In genomic region chr1:178726545-178726944, GRCh38 we compare ENCODE assay signal across 9 cellular contexts. TPM values are rescaled to one million over a fixed set of nuclear protein-coding genes. Genes with fewer than 3 reads are reported as not detected.
DNase-seq lines count a peak whose midpoint lies in the region; ATAC-seq, FAIRE-seq and TF ChIP-seq lines count a peak whose summit lies in the region.
"Had no signal": no experiment of that assay in that cellular context is flagged by ENCODE, and none has a peak within 500 bp of the region (broad histone marks: within the 10 kb centered on the region; RNA-seq: fewer than 3 reads in every experiment).

No MANE protein-coding gene starts in this region.

- no peak overlapping the region for H2AFZ ChIP-seq in HepG2 (ENCODE audit: low read length)

- H3K4me1 Mint-ChIP-seq in activated T-cell treated with anti-CD3 and anti-CD28 coated beads, Interleukin-2, amount 50 U/mL, for 72 hours (ENCODE audit: low read depth), result peaks cover 18% of the 10 kb centered on the region
- H3K4me1 Mint-ChIP-seq in activated T-helper 1 cell treated with anti-CD3 and anti-CD28 coated beads, Interleukin-12 subunit alpha, Interleukin-12 subunit beta, Interleukin-2, Interleukin-4 antibody, amounts not matched to agents 30 ng/mL and 10 ng/mL and 1 ng/mL, durations not matched to agents 14 hours and 24 hours and 36 hours (ENCODE audit: low read depth), result peaks cover 10% of the 10 kb centered on the region
- peaks cover 33% of the 10 kb centered on the region for H3K4me1 Mint-ChIP-seq in type B pancreatic cell (ENCODE audit: unreplicated experiment)

- TF ChIP-seq RAD21 in HepG2 (CRISPR knock-in tag; IDR thresholded peaks at IDR 0.05), result no peak

- in situ Hi-C loops in HepG2 (cut with HindIII; ENCODE audit: extremely low pct_ligation_motif_present, low pct_unique_long_range_greater_than_20kb), result loop anchor here (25.0 kb wide), 1 partner anchor 414 kb away; no protein-coding TSS in a partner anchor

- H3K9ac ChIP-seq in HepG2 (ENCODE audit: insufficient read depth, low read depth, low read length), result peak overlapping the region; percentile 96

- no peaks in the 10 kb centered on the region for H3K27me3 ChIP-seq in HepG2 (ENCODE audit: control insufficient read depth in 1 of 2, insufficient read depth in 2 of 2, low read length in 2 of 2)

- TF ChIP-seq POLR2A in HepG2 (IDR thresholded peaks at IDR 0.05; ENCODE audit: insufficient read depth in 1 of 2, low read depth in 2 of 2, low read length in 2 of 2), result no peak

- H3K36me3 ChIP-seq in HepG2 (replicated peaks in 1 of 2; ENCODE audit: control insufficient read depth in 1 of 2, insufficient read depth in 2 of 2, low read length in 2 of 2), result no peaks in the 10 kb centered on the region

- no peak for ATAC-seq in activated T-cell treated with anti-CD3 and anti-CD28 coated beads, Interleukin-2, amount 50 U/mL, for 72 hours (replicated peaks in 1 of 2)
- ATAC-seq in HepG2, result peak; percentile 2; the same call in 2 of the 3 replicates
- ATAC-seq in HG02840 (IDR thresholded peaks at IDR 0.05; ENCODE audit: low FRiP score, unreplicated experiment), result no peak
- ATAC-seq in GM21723 (IDR thresholded peaks at IDR 0.05; ENCODE audit: unreplicated experiment), result no peak

- no peak for TF ChIP-seq CTCF in HepG2 (CRISPR knock-in tag; IDR thresholded peaks at IDR 0.05)
- no peak for TF ChIP-seq CTCF in type B pancreatic cell (conservative IDR thresholded peaks at IDR 0.05)

- 8% methylated on average over 5 of the region's 5 CpGs for WGBS in HepG2 (ENCODE audit: low lambda C conversion rate)

- no peaks in the 10 kb centered on the region for H3K27me3 Mint-ChIP-seq in activated T-cell treated with anti-CD3 and anti-CD28 coated beads, Interleukin-2, amount 50 U/mL, for 72 hours (ENCODE audit: low read depth)
- H3K27me3 Mint-ChIP-seq in activated T-helper 1 cell treated with anti-CD3 and anti-CD28 coated beads, Interleukin-12 subunit alpha, Interleukin-12 subunit beta, Interleukin-2, Interleukin-4 antibody, amounts not matched to agents 30 ng/mL and 10 ng/mL and 1 ng/mL, durations not matched to agents 14 hours and 24 hours and 36 hours (ENCODE audit: insufficient read depth), result peaks cover 31% of the 10 kb centered on the region
- no peaks in the 10 kb centered on the region for H3K27me3 Mint-ChIP-seq in type B pancreatic cell

- no peaks in the 10 kb centered on the region for H4K20me1 ChIP-seq in HepG2 (ENCODE audit: insufficient read depth, low read length)

- CTCF ChIA-PET in HepG2 (lab: Yijun Ruan, JAX; ENCODE audit: low intra/inter-chr PET ratio, low total read pairs), result interaction anchor here (1.7 kb wide), 1 partner anchor 184 kb away, joined by 8 read pairs; no protein-coding TSS in a partner anchor

- H3K79me2 ChIP-seq in HepG2 (ENCODE audit: insufficient read depth, low read length), result peaks cover 44% of the 10 kb centered on the region

- DNase-seq in activated T-cell treated with anti-CD3 and anti-CD28 coated beads, Interleukin-2, amount 50 U/mL, for 72 hours, result no peak
- DNase-seq in activated T-cell treated with anti-CD3 and anti-CD28 coated beads for 4 hours (no peak), HepG2 (ENCODE audit: low spot score) (no peak), type B pancreatic cell (ENCODE audit: extremely low spot score, unreplicated experiment) (no peak), NCI-H2196 treated with DMSO at 0.1 percent for 48 hours (lab: John Stamatoyannopoulos, UW; ENCODE audit: unreplicated experiment) (no peak)
- no peak for DNase-seq in activated T-helper 1 cell treated with anti-CD3 and anti-CD28 coated beads, Interleukin-12 subunit alpha, Interleukin-12 subunit beta, Interleukin-2, Interleukin-4 antibody, amounts not matched to agents 30 ng/mL and 10 ng/mL and 1 ng/mL, durations not matched to agents 14 hours and 24 hours and 36 hours (ENCODE audit: low spot score)

- H3K4me1 ChIP-seq in HepG2 (ENCODE audit: insufficient read depth, low read length), result peaks cover 33% of the 10 kb centered on the region

- H3K27ac ChIP-seq in HepG2 (ENCODE audit: extremely low read length, insufficient read depth, low read length), result peak overlapping the region; percentile 95

- BruUV-seq in HepG2 (replicated peaks; lab: Mats Ljungman, UMichigan), result TSS peak; percentile 61

- H3K4me3 ChIP-seq in HepG2 (replicated peaks in 1 of 3; ENCODE audit: insufficient read depth in 1 of 3, low read depth in 2 of 3, low read length in 3 of 3), result peak overlapping the region; percentile 50 to 95 (median 56); a peak in 5 of 6 replicates

- FAIRE-seq in HepG2 (lab: Jason Lieb, UNC), result no peak
- FAIRE-seq: G401.6 had no signal

- H3K4me3 Mint-ChIP-seq in activated T-cell treated with anti-CD3 and anti-CD28 coated beads, Interleukin-2, amount 50 U/mL, for 72 hours, result peak overlapping the region; percentile 76 to 81
- H3K4me3 Mint-ChIP-seq in activated T-helper 1 cell treated with anti-CD3 and anti-CD28 coated beads, Interleukin-12 subunit alpha, Interleukin-12 subunit beta, Interleukin-2, Interleukin-4 antibody, amounts not matched to agents 30 ng/mL and 10 ng/mL and 1 ng/mL, durations not matched to agents 14 hours and 24 hours and 36 hours, result peak overlapping the region; percentile 84
- peak overlapping the region; percentile 88 for H3K4me3 Mint-ChIP-seq in type B pancreatic cell

- POLR2A ChIA-PET in HepG2 (lab: Yijun Ruan, JAX), result interaction anchor here (0.8 to 3.1 kb wide), 9 partner anchors 13 to 639 kb away, joined by 3 to 26 read pairs (median 6); no protein-coding TSS in a partner anchor

- H3K4me2 ChIP-seq in HepG2 (ENCODE audit: low read depth, low read length), result peak overlapping the region; percentile 79

- H3K27ac Mint-ChIP-seq in activated T-cell treated with anti-CD3 and anti-CD28 coated beads, Interleukin-2, amount 50 U/mL, for 72 hours, result peak overlapping the region; percentile 29
- H3K27ac Mint-ChIP-seq in activated T-helper 1 cell treated with anti-CD3 and anti-CD28 coated beads, Interleukin-12 subunit alpha, Interleukin-12 subunit beta, Interleukin-2, Interleukin-4 antibody, amounts not matched to agents 30 ng/mL and 10 ng/mL and 1 ng/mL, durations not matched to agents 14 hours and 24 hours and 36 hours, result no peak overlapping the region
- peak overlapping the region; percentile 93 for H3K27ac Mint-ChIP-seq in type B pancreatic cell

- H3K36me3 Mint-ChIP-seq in activated T-cell treated with anti-CD3 and anti-CD28 coated beads, Interleukin-2, amount 50 U/mL, for 72 hours (ENCODE audit: insufficient read depth in 2 of 2), result peaks cover 0 to 2% of the 10 kb centered on the region in 2 donors
- no peaks in the 10 kb centered on the region for H3K36me3 Mint-ChIP-seq in activated T-helper 1 cell treated with anti-CD3 and anti-CD28 coated beads, Interleukin-12 subunit alpha, Interleukin-12 subunit beta, Interleukin-2, Interleukin-4 antibody, amounts not matched to agents 30 ng/mL and 10 ng/mL and 1 ng/mL, durations not matched to agents 14 hours and 24 hours and 36 hours (ENCODE audit: low read depth)
- H3K36me3 Mint-ChIP-seq in type B pancreatic cell, result peaks cover 12% of the 10 kb centered on the region

- intact Hi-C loops in activated T-helper 1 cell treated with anti-CD3 and anti-CD28 coated beads, Interleukin-12 subunit alpha, Interleukin-12 subunit beta, Interleukin-2, Interleukin-4 antibody, amounts not matched to agents 30 ng/mL and 10 ng/mL and 1 ng/mL, durations not matched to agents 14 hours and 24 hours and 36 hours (cut with micrococcal nuclease), result loop anchor here (1.0 to 10.0 kb wide), 3 partner anchors 184 to 1228 kb away; partner anchors contain the start of genes CEP350 and FAM20B
- intact Hi-C loops in HepG2 (cut with micrococcal nuclease; ENCODE audit: unreplicated experiment), result loop anchor here (1.0 to 2.0 kb wide), 2 partner anchors 44 to 184 kb away; no protein-coding TSS in a partner anchor

- no peaks in the 10 kb centered on the region for H3K9me3 ChIP-seq in HepG2 (ENCODE audit: low read length)

- TF ChIP-seq EP300 in HepG2 (IDR thresholded peaks at IDR 0.05; ENCODE audit: low read depth in 2 of 2, low read length in 2 of 2) (no peak), HepG2 (CRISPR knock-in tag; IDR thresholded peaks at IDR 0.05; ENCODE audit: borderline replicate concordance) (no peak)

- no peaks in the 10 kb centered on the region for H3K9me3 Mint-ChIP-seq in activated T-cell treated with anti-CD3 and anti-CD28 coated beads, Interleukin-2, amount 50 U/mL, for 72 hours
- H3K9me3 Mint-ChIP-seq in activated T-helper 1 cell treated with anti-CD3 and anti-CD28 coated beads, Interleukin-12 subunit alpha, Interleukin-12 subunit beta, Interleukin-2, Interleukin-4 antibody, amounts not matched to agents 30 ng/mL and 10 ng/mL and 1 ng/mL, durations not matched to agents 14 hours and 24 hours and 36 hours, result no peaks in the 10 kb centered on the region
- peaks cover under 1% of the 10 kb centered on the region for H3K9me3 Mint-ChIP-seq in type B pancreatic cell

RNA-seq across cellular contexts. Expression of gene RALGPS2, which starts 1.5 kb away (rescaled TPM):
- total RNA-seq in activated T-cell treated with anti-CD3 and anti-CD28 coated beads, Interleukin-2, amount 50 U/mL, for 72 hours, result 10 to 100 TPM in 1 of 2 donors, 1 to 10 TPM in 1; 7.8 to 16.5 TPM
- 1.6 and 2.8 TPM in 2 replicates for total RNA-seq in activated T-helper 1 cell treated with anti-CD3 and anti-CD28 coated beads, Interleukin-12 subunit alpha, Interleukin-12 subunit beta, Interleukin-2, Interleukin-4 antibody, amounts not matched to agents 30 ng/mL and 10 ng/mL and 1 ng/mL, durations not matched to agents 14 hours and 24 hours and 36 hours
- 36.0 and 58.5 TPM in 2 replicates for total RNA-seq in HepG2 (2016; rRNA removed; fragmentation: Illumina TruSeq; extraction: Trizol)
- 6.8 and 7.6 TPM in 2 replicates for total RNA-seq in HepG2 (2016; cell fraction: cytosol; rRNA removed; fragmentation: Illumina TruSeq; extraction: Trizol; ENCODE audit: low read depth)
- 35.5 and 53.0 TPM in 2 replicates for total RNA-seq in HepG2 (2016; cell fraction: insoluble cytoplasmic fraction; rRNA removed; fragmentation: Illumina TruSeq; extraction: Trizol)
- total RNA-seq in HepG2 (2016; cell fraction: membrane; rRNA removed; fragmentation: Illumina TruSeq; extraction: Trizol), result 22.3 and 27.2 TPM in 2 replicates
- 42.6 and 46.4 TPM in 2 replicates for total RNA-seq in HepG2 (2016; cell fraction: nucleus; rRNA removed; fragmentation: Illumina TruSeq; extraction: Trizol)
- 14.4 and 15.6 TPM in 2 replicates for polyA plus RNA-seq in HepG2 (2011; rRNA removed)
- 4.4 and 7.3 TPM in 2 replicates for polyA plus RNA-seq in HepG2 (2011; cell fraction: cytosol; rRNA removed)
- 20.7 and 26.9 TPM in 2 replicates for polyA plus RNA-seq in HepG2 (2011; cell fraction: nucleus; rRNA removed)
- 15.1 and 24.2 TPM in 2 replicates for polyA plus RNA-seq in HepG2 (2012)
- 2.5 and 3.0 TPM in 2 replicates for polyA plus RNA-seq in HepG2 (2016; cell fraction: cytosol; fragmentation: Illumina TruSeq; extraction: Trizol; ENCODE audit: low read depth)
- 23.3 and 24.9 TPM in 2 replicates for polyA plus RNA-seq in HepG2 (2016; cell fraction: insoluble cytoplasmic fraction; fragmentation: Illumina TruSeq; extraction: Trizol; ENCODE audit: low read depth)
- polyA plus RNA-seq in HepG2 (2016; cell fraction: membrane; fragmentation: Illumina TruSeq; extraction: Trizol; ENCODE audit: low read depth), result 6.2 and 6.7 TPM in 2 replicates
- polyA plus RNA-seq in HepG2 (2016; cell fraction: nucleus; fragmentation: Illumina TruSeq; extraction: Trizol; ENCODE audit: insufficient read depth, low read depth), result 36.6 and 47.8 TPM in 2 replicates
- 12.8 and 14.0 TPM in 2 replicates for polyA minus RNA-seq in HepG2 (2011; rRNA and poly(A)+ RNA removed; ENCODE audit: low replicate concordance)
- polyA minus RNA-seq in HepG2 (2011; cell fraction: cytosol; rRNA and poly(A)+ RNA removed), result 29.6 and 36.9 TPM in 2 replicates
- 138 and 149 TPM in 2 replicates for polyA minus RNA-seq in HepG2 (2011; cell fraction: nucleus; rRNA and poly(A)+ RNA removed)
- total RNA-seq in type B pancreatic cell (ENCODE audit: low replicate concordance), result 47.2 and 47.8 TPM in 2 replicates
